In genomic region chr2:133063792-133064191, GRCh38 we compare ENCODE assay signal across 15 cellular contexts.
A peak's percentile ranks its signal among the peaks of the same experiment; 100 is the strongest.
DNase-seq lines count a peak whose midpoint lies in the region; ATAC-seq and TF ChIP-seq lines count a peak whose summit lies in the region.
"Had no signal": no experiment of that assay in that cellular context is flagged by ENCODE, and none has a peak within 500 bp of the region (broad histone marks: within the 10 kb centered on the region; RNA-seq: fewer than 3 reads in every experiment).

No MANE protein-coding gene starts in this region.

- H2AFZ ChIP-seq in hepatocyte (no peak overlapping the region), osteoblast (ENCODE audit: low read length) (no peak overlapping the region)

- H3K4me2 ChIP-seq in hepatocyte (no peak overlapping the region), osteoblast (ENCODE audit: insufficient read depth, low read length) (no peak overlapping the region)

- TF ChIP-seq CTCF in A673 (conservative IDR thresholded peaks at IDR 0.05; ENCODE audit: low read depth, low read length): no peak
- TF ChIP-seq CTCF in HEK293 (tag by site-specific recombination; IDR thresholded peaks at IDR 0.05): no peak
- TF ChIP-seq CTCF in hepatocyte (IDR thresholded peaks at IDR 0.05; ENCODE audit: poor library complexity): no peak
- no peak for TF ChIP-seq CTCF in osteoblast (IDR thresholded peaks at IDR 0.05; ENCODE audit: extremely low read depth, low read depth, low read length)
- no peak for TF ChIP-seq CTCF in type B pancreatic cell (conservative IDR thresholded peaks at IDR 0.05)

- WGBS in hepatocyte (ENCODE audit: low lambda C conversion rate, missing lambda C conversion rate): 25% methylated on average over 4 of the region's 4 CpGs

- DNase-seq in A673 (ENCODE audit: low spot score): peak; percentile 73
- DNase-seq in hepatocyte (ENCODE audit: low spot score): peak; percentile 70
- DNase-seq in osteoblast (ENCODE audit: insufficient read length, low spot score, missing footprints): no peak
- no peak for DNase-seq in type B pancreatic cell (ENCODE audit: extremely low spot score, unreplicated experiment)
- DNase-seq in NCI-H1436 treated with DMSO at 0.1 percent for 48 hours (lab: John Stamatoyannopoulos, UW): no peak
- DNase-seq: activated CD4-positive, alpha-beta memory T cell treated with anti-CD3 and anti-CD28 coated beads for 36 hours; anterior cingulate cortex; gastrocnemius medialis; NCI-H1694; stimulated activated CD4-positive, alpha-beta T cell treated with anti-CD3 and anti-CD28 coated beads, Interleukin-15, amount 100 ng/mL, for 24 hours; stimulated activated naive CD4-positive, alpha-beta T cell treated with Interleukin-2 at 50 U/mL for 16 hours had no signal

- H3K27me3 Mint-ChIP-seq in type B pancreatic cell: peaks cover 10% of the 10 kb centered on the region
- H3K27me3 Mint-ChIP-seq: activated CD4-positive, alpha-beta memory T cell treated with anti-CD3 and anti-CD28 coated beads for 36 hours had no signal

- H3K4me1 ChIP-seq in A673 (ENCODE audit: insufficient read depth, low read length, poor library complexity, severe bottlenecking) (peaks cover 16% of the 10 kb centered on the region), HEK293 (ENCODE audit: control insufficient read depth, insufficient read depth, low read length) (no peaks in the 10 kb centered on the region), hepatocyte (ENCODE audit: insufficient read depth) (no peaks in the 10 kb centered on the region), osteoblast (ENCODE audit: insufficient read depth, low read length) (no peaks in the 10 kb centered on the region)
- H3K4me1 ChIP-seq: gastrocnemius medialis had no signal

- no peaks in the 10 kb centered on the region for H3K9me3 Mint-ChIP-seq in type B pancreatic cell

- no peak overlapping the region for H3K27ac Mint-ChIP-seq in type B pancreatic cell
- H3K27ac Mint-ChIP-seq: activated CD4-positive, alpha-beta memory T cell treated with anti-CD3 and anti-CD28 coated beads for 36 hours had no signal

- H3K4me3 ChIP-seq in A673 (ENCODE audit: low read depth, low read length, poor library complexity, severe bottlenecking): no peak overlapping the region
- no peak overlapping the region for H3K4me3 ChIP-seq in HEK293 (ENCODE audit: low read depth, low read length)
- H3K4me3 ChIP-seq in hepatocyte: no peak overlapping the region
- no peak overlapping the region for H3K4me3 ChIP-seq in osteoblast (ENCODE audit: insufficient read depth, low read length)
- H3K4me3 ChIP-seq: gastrocnemius medialis had no signal

- no peaks in the 10 kb centered on the region for H3K36me3 Mint-ChIP-seq in type B pancreatic cell
- H3K36me3 Mint-ChIP-seq: activated CD4-positive, alpha-beta memory T cell treated with anti-CD3 and anti-CD28 coated beads for 36 hours had no signal

- H4K20me1 ChIP-seq in hepatocyte (ENCODE audit: insufficient read depth, poor library complexity, severe bottlenecking) (no peaks in the 10 kb centered on the region), osteoblast (ENCODE audit: insufficient read depth, low read length) (no peaks in the 10 kb centered on the region)

- H3K9me3 ChIP-seq in A673 (ENCODE audit: low read depth, low read length, poor library complexity, severe bottlenecking) (no peaks in the 10 kb centered on the region), HEK293 (ENCODE audit: control insufficient read depth, insufficient read depth, low read depth, low read length) (no peaks in the 10 kb centered on the region), hepatocyte (ENCODE audit: low read depth) (no peaks in the 10 kb centered on the region), osteoblast (ENCODE audit: low read depth, low read length) (no peaks in the 10 kb centered on the region)
- H3K9me3 ChIP-seq: gastrocnemius medialis had no signal

- ATAC-seq in SK-N-SH treated with all-trans-retinoic acid at 6 μM for 48 hours: no peak
- ATAC-seq in GM18517 (IDR thresholded peaks at IDR 0.05; ENCODE audit: unreplicated experiment): no peak
- ATAC-seq: gastrocnemius medialis had no signal

- POLR2A ChIA-PET in A673 (lab: Charles Lee; ENCODE audit: low non-redundant PET): no interaction called here
- POLR2A ChIA-PET in HEK293 (lab: Yijun Ruan, JAX): no interaction called here

- no peaks in the 10 kb centered on the region for H3K79me2 ChIP-seq in hepatocyte
- no peaks in the 10 kb centered on the region for H3K79me2 ChIP-seq in osteoblast (ENCODE audit: insufficient read depth, low read length)

- no peak overlapping the region for H3K4me3 Mint-ChIP-seq in type B pancreatic cell
- H3K4me3 Mint-ChIP-seq: activated CD4-positive, alpha-beta memory T cell treated with anti-CD3 and anti-CD28 coated beads for 36 hours had no signal

- H3K27me3 ChIP-seq in A673 (replicated peaks; ENCODE audit: insufficient read depth, low read depth, low read length, poor library complexity) (no peaks in the 10 kb centered on the region), hepatocyte (no peaks in the 10 kb centered on the region), osteoblast (ENCODE audit: insufficient read depth, low read length) (no peaks in the 10 kb centered on the region)
- H3K27me3 ChIP-seq: gastrocnemius medialis had no signal

- H3K4me1 Mint-ChIP-seq in type B pancreatic cell (ENCODE audit: unreplicated experiment): no peaks in the 10 kb centered on the region

- no TSS peak for BruUV-seq in A673 (replicated peaks; lab: Mats Ljungman, UMichigan)

- H3K27ac ChIP-seq in A673 (ENCODE audit: low read depth, low read length, poor library complexity, severe bottlenecking) (no peak overlapping the region), HEK293 (ENCODE audit: extremely low read depth, low read depth, low read length) (no peak overlapping the region), hepatocyte (no peak overlapping the region), osteoblast (ENCODE audit: low read depth, low read length) (no peak overlapping the region)
- H3K27ac ChIP-seq: C4-2B, gastrocnemius medialis had no signal

- intact Hi-C loops in A673 (cut with micrococcal nuclease; ENCODE audit: unreplicated experiment): loop anchor here (5.0 to 10.0 kb wide), 2 partner anchors 251 to 389 kb away; partner anchors contain the start of gene LYPD1

- H3K36me3 ChIP-seq in A673 (ENCODE audit: insufficient read depth, low read length, poor library complexity, severe bottlenecking) (no peaks in the 10 kb centered on the region), HEK293 (ENCODE audit: control insufficient read depth in 2 of 2, insufficient read depth in 1 of 2, low read length in 2 of 2) (no peaks in the 10 kb centered on the region), hepatocyte (replicated peaks; ENCODE audit: insufficient read depth, low read depth) (no peaks in the 10 kb centered on the region), osteoblast (ENCODE audit: insufficient read depth, low read length) (no peaks in the 10 kb centered on the region)
- H3K36me3 ChIP-seq: gastrocnemius medialis had no signal

- CTCF ChIA-PET in A673 (lab: Charles Lee): no interaction called here
- CTCF ChIA-PET in HEK293 (lab: Yijun Ruan, JAX): no interaction called here

- no peaks in the 10 kb centered on the region for H3K9me2 ChIP-seq in hepatocyte (replicated peaks; ENCODE audit: insufficient read depth)

TF ChIP-seq in HEK293, 187 proteins besides CTCF, POLR2A, EP300 and RAD21 (continues in another document):
- peak; percentile 93 for TF ChIP-seq REST (tag by site-specific recombination; IDR thresholded peaks at IDR 0.05)

TF ChIP-seq in SK-N-SH treated with all-trans-retinoic acid at 6 μM for 48 hours, 23 proteins besides CTCF, POLR2A, EP300 and RAD21:
- TF ChIP-seq TSHZ2 (CRISPR knock-in tag; IDR thresholded peaks at IDR 0.05) (no peak), SNAI2 (CRISPR knock-in tag; IDR thresholded peaks at IDR 0.05) (peak; percentile 61; the same call in 1 of the 2 replicates)

Comparison
In these comparisons a context has a peak if more than half of its experiments do, and no peak if none do; other contexts are left out.
1. DNase-seq: peak in A673 (single experiment) and hepatocyte (single experiment); none in osteoblast (single experiment), type B pancreatic cell (single experiment) and NCI-H1436 treated with DMSO at 0.1 percent for 48 hours (single experiment).